10 cellular contexts compared by ENCODE assay signal in the genomic region with DNA sequence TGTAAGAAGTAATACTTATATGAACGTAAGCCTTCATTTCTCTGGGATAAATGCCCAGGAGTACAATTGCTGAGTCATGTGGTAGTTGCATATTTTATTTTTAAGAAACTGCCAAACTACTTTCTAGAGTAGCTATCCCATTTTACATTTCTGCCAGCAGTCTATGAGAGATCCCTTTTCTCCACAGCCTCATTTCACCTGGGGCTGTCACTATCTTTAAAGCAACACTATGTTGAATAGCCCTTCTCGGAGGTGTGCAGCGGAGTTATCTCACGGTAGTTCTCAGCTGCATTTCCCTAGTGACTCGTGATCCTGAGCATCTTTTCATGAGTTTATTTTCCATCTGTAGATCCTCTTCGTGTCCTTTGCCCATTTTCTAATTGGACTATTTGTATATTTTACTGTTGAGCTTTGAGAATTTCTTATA.
DNase-seq lines count a peak whose midpoint lies in the region; TF ChIP-seq lines count a peak whose summit lies in the region.
"Had no signal": no experiment of that assay in that cellular context is flagged by ENCODE, and none has a peak within 500 bp of the region (broad histone marks: within the 10 kb centered on the region; RNA-seq: fewer than 3 reads in every experiment).

No MANE protein-coding gene starts in this region.

- H3K36me3 Mint-ChIP-seq in type B pancreatic cell = no peaks in the 10 kb centered on the region

- no peak overlapping the region for H3K27ac Mint-ChIP-seq in type B pancreatic cell

- peaks cover 5 to 38% of the 10 kb centered on the region in 2 donors for H3K4me1 ChIP-seq in ascending aorta

- H3K27me3 Mint-ChIP-seq in type B pancreatic cell = no peaks in the 10 kb centered on the region

- TF ChIP-seq CTCF in ascending aorta (IDR thresholded peaks at IDR 0.05) = no peak
- TF ChIP-seq CTCF in type B pancreatic cell (conservative IDR thresholded peaks at IDR 0.05) = no peak
- TF ChIP-seq CTCF in WERI-Rb-1 (IDR thresholded peaks at IDR 0.05; ENCODE audit: low read depth, low read length) = no peak

- intact Hi-C loops in ascending aorta (cut with DNase I) = loop anchor here (10.0 kb wide), 1 partner anchor 277 kb away; no protein-coding TSS in a partner anchor

- H3K4me3 ChIP-seq in ascending aorta (no peak overlapping the region), WERI-Rb-1 (ENCODE audit: low read depth, low read length) (no peak overlapping the region)
- H3K4me3 ChIP-seq: SJCRH30 had no signal

- H3K9me3 ChIP-seq in ascending aorta = no peaks in the 10 kb centered on the region
- no peaks in the 10 kb centered on the region for H3K9me3 ChIP-seq in WERI-Rb-1 (ENCODE audit: severe bottlenecking)
- H3K9me3 ChIP-seq: SJCRH30 had no signal

- H3K4me1 Mint-ChIP-seq in type B pancreatic cell (ENCODE audit: unreplicated experiment) = peaks cover 7% of the 10 kb centered on the region

- H3K9me3 Mint-ChIP-seq in type B pancreatic cell = no peaks in the 10 kb centered on the region

- H3K4me3 Mint-ChIP-seq in type B pancreatic cell = no peak overlapping the region

- H3K36me3 ChIP-seq in ascending aorta = peaks cover 0 to 17% of the 10 kb centered on the region in 2 donors
- no peaks in the 10 kb centered on the region; the same call in none of the 2 replicates for H3K36me3 ChIP-seq in WERI-Rb-1
- H3K36me3 ChIP-seq: SJCRH30 had no signal

- DNase-seq in GM03348 (ENCODE audit: low spot score) (peak; percentile 38), ascending aorta (ENCODE audit: low spot score in 2 of 2) (no peak), fibroblast of the conjunctiva (ENCODE audit: low read depth) (peak; percentile 58), stromal cell of bone marrow (ENCODE audit: low read depth) (peak; percentile 45), medulla oblongata (ENCODE audit: extremely low spot score) (no peak), type B pancreatic cell (ENCODE audit: extremely low spot score, unreplicated experiment) (no peak), WERI-Rb-1 (no peak)
- DNase-seq: activated naive CD4-positive, alpha-beta T cell treated with anti-CD3 and anti-CD28 coated beads, Interleukin-2, amount 50 U/mL, for 16 hours; islet precursor cell; SJCRH30 had no signal

- H3K27ac ChIP-seq in ascending aorta (peak overlapping the region; percentile 42 to 44), WERI-Rb-1 (no peak overlapping the region)
- H3K27ac ChIP-seq: SJCRH30 had no signal

- H3K27me3 ChIP-seq in ascending aorta (no peaks in the 10 kb centered on the region), WERI-Rb-1 (ENCODE audit: insufficient read depth, low read depth, severe bottlenecking) (no peaks in the 10 kb centered on the region)
- H3K27me3 ChIP-seq: SJCRH30 had no signal

Comparison
In these comparisons a context has a peak if more than half of its experiments do, and no peak if none do; other contexts are left out.
1. DNase-seq: peak in GM03348 (single experiment), fibroblast of the conjunctiva (single experiment) and stromal cell of bone marrow (single experiment); none in ascending aorta (0 of 2), medulla oblongata (single experiment), type B pancreatic cell (single experiment) and WERI-Rb-1 (single experiment).